Comparison of ENCODE assay signal across 8 cellular contexts in genomic region chr12:108854055-108854452, GRCh38. TPM values are rescaled to one million over a fixed set of nuclear protein-coding genes. Genes with fewer than 3 reads are reported as not detected.
DNase-seq lines count a peak whose midpoint lies in the region; ATAC-seq and TF ChIP-seq lines count a peak whose summit lies in the region.

No MANE protein-coding gene starts in this region.

- DNase-seq in G401 (ENCODE audit: low spot score) (peak; percentile 73), Panc1 (ENCODE audit: low read depth, low spot score) (no peak), esophagus squamous epithelium (lab: John Stamatoyannopoulos, UW) (no peak), renal cortical epithelial cell (ENCODE audit: low read depth) (peak; percentile 83)
- no peak for DNase-seq in NK-92 treated with Interleukin-12 subunit alpha and Interleukin-12 subunit beta, amount 100 ng/mL, for 24 hours (lab: John Stamatoyannopoulos, UW)
- no peak for DNase-seq in stimulated activated CD4-positive, alpha-beta T cell treated with anti-CD3 and anti-CD28 coated beads, Interleukin-1b, Interleukin-23, amount 100 ng/mL, for 48 hours

- intact Hi-C loops in Panc1 (cut with micrococcal nuclease; ENCODE audit: unreplicated experiment) (loop anchor here (10.0 kb wide), 1 partner anchor 241 kb away; the partner anchor contains the start of genes ALKBH2 and UNG), esophagus squamous epithelium (cut with DNase I) (loop anchor here (10.0 kb wide), 1 partner anchor 119 kb away; the partner anchor contains the start of gene CORO1C)

- WGBS in esophagus squamous epithelium, 2 donors = 53 to 57% methylated on average over 1 of the region's 1 CpG

- H3K4me1 ChIP-seq in Panc1 (ENCODE audit: control insufficient read depth, insufficient read depth, low read length) = peaks cover 50% of the 10 kb centered on the region
- peaks cover 37 to 91% (median 50%) of the 10 kb centered on the region in 3 donors for H3K4me1 ChIP-seq in esophagus squamous epithelium

- H3K4me3 ChIP-seq in Panc1 (ENCODE audit: low read depth in 2 of 2, low read length in 2 of 2) = peak overlapping the region; percentile 1 to 60; a peak in 3 of 4 replicates
- H3K4me3 ChIP-seq in esophagus squamous epithelium = peak overlapping the region in 1 of 4 donors; percentile 27

- POLR2A ChIA-PET in Panc1 (lab: Charles Lee) = no interaction called here

- no TSS peak for BruUV-seq in Panc1 (replicated peaks; lab: Mats Ljungman, UMichigan)

- H3K9me3 ChIP-seq in Panc1 (ENCODE audit: control insufficient read depth, insufficient read depth, low read depth, low read length) = no peaks in the 10 kb centered on the region; the same call in 1 of the 2 replicates
- no peaks in the 10 kb centered on the region for H3K9me3 ChIP-seq in esophagus squamous epithelium

- in situ Hi-C loops in G401 (cut with HindIII; ENCODE audit: low sequenced_read_pairs) (no loop called here), Panc1 (cut with HindIII; ENCODE audit: low pct_unique_long_range_greater_than_20kb, low sequenced_read_pairs) (no loop called here)

- no peak for TF ChIP-seq POLR2A in esophagus squamous epithelium (IDR thresholded peaks at IDR 0.05)

- H3K27me3 ChIP-seq in Panc1 (ENCODE audit: control insufficient read depth, insufficient read depth, low read length) (no peaks in the 10 kb centered on the region), esophagus squamous epithelium (no peaks in the 10 kb centered on the region)

- H3K36me3 ChIP-seq in Panc1 (ENCODE audit: control insufficient read depth, insufficient read depth, low read length) (peaks cover 3% of the 10 kb centered on the region), esophagus squamous epithelium (peaks cover 0 to 21% (median 0%) of the 10 kb centered on the region in 3 donors)

- CTCF ChIA-PET in Panc1 (lab: Charles Lee) = no interaction called here

- ATAC-seq in Panc1 (peak; percentile 22; the same call in 1 of the 2 replicates), HG03439 (IDR thresholded peaks at IDR 0.05; ENCODE audit: unreplicated experiment) (no peak), HG02885 (IDR thresholded peaks at IDR 0.05; ENCODE audit: poor library complexity, unreplicated experiment) (no peak)

- TF ChIP-seq CTCF in Panc1 (IDR thresholded peaks at IDR 0.05) = peak; percentile 75; the same call in 1 of the 2 replicates
- TF ChIP-seq CTCF in esophagus squamous epithelium (IDR thresholded peaks at IDR 0.05) = peak in 3 of 6 experiments; percentile 28 to 44 (median 38)

- H3K27ac ChIP-seq in Panc1 (ENCODE audit: low read length) (peak overlapping the region; percentile 89), esophagus squamous epithelium (peak overlapping the region; percentile 96 to 99 (median 98))

RNA-seq across cellular contexts. Expression of gene SSH1, which starts 3.3 kb away (rescaled TPM):
- 34.8 and 45.1 TPM in 2 replicates for total RNA-seq in G401 (2014; rRNA removed; shearing (Covaris generic))
- total RNA-seq in Panc1 (2021; ENCODE audit: unreplicated experiment) (58.6 TPM), esophagus squamous epithelium (10 to 100 TPM; 10.1 to 25.5 (median 12.6) TPM), renal cortical epithelial cell (7.8 and 17.0 TPM in 2 replicates)
- 40.0 TPM for polyA plus RNA-seq in Panc1 (2012; ENCODE audit: insufficient read length)

RNA-seq across cellular contexts. Expression of gene DAO, which starts 25.8 kb away (rescaled TPM):
- total RNA-seq in G401 (2014; rRNA removed; shearing (Covaris generic)) = 21.5 and 22.1 TPM in 2 replicates
- total RNA-seq in Panc1 (2021; ENCODE audit: unreplicated experiment) (not detected), esophagus squamous epithelium (not detected), renal cortical epithelial cell (not detected in 2 replicates)
- not detected for polyA plus RNA-seq in Panc1 (2012; ENCODE audit: insufficient read length)

Comparison
In these comparisons a context has a peak if more than half of its experiments do, and no peak if none do; other contexts are left out.
1. DNase-seq: peak in G401 (single experiment) and renal cortical epithelial cell (single experiment); none in Panc1 (single experiment), esophagus squamous epithelium (single experiment), NK-92 treated with Interleukin-12 subunit alpha and Interleukin-12 subunit beta, amount 100 ng/mL, for 24 hours (single experiment) and stimulated activated CD4-positive, alpha-beta T cell treated with anti-CD3 and anti-CD28 coated beads, Interleukin-1b, Interleukin-23, amount 100 ng/mL, for 48 hours (single experiment).
2. RNA of gene DAO, which starts 25.8 kb away (total RNA-seq): 21.5 to 22.1 TPM in G401; not detected in Panc1 (single experiment), not detected in esophagus squamous epithelium and not detected in renal cortical epithelial cell; every median in the first group is over 10 times any median in the second.